8 cellular contexts compared by ENCODE assay signal in the genomic region with DNA sequence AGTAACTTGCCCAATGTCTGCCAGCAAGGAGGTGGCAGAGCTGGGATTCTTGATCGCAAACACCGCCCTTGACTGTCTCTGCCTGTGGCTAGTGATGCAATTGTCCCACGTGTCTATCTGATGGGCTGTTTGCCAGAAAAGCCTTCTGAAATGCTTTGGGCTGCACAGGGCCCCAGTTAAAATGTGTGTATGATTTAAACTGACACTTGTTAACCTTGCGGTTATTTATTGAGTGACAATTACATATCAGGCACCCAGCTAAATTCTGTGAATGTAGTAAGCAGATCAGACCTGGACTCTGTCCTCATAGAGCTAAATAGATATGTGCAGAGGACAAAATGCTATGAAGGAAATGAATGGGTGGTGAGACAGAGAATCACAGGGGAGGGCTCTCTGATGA. TPM values are rescaled to one million over a fixed set of nuclear protein-coding genes. Genes with fewer than 3 reads are reported as not detected.
DNase-seq lines count a peak whose midpoint lies in the region; ATAC-seq and TF ChIP-seq lines count a peak whose summit lies in the region.

No MANE protein-coding gene starts in this region.

- H3K4me3 ChIP-seq in A673 (ENCODE audit: low read depth, low read length, poor library complexity, severe bottlenecking), result no peak overlapping the region
- H3K4me3 ChIP-seq in HEK293 (ENCODE audit: low read depth, low read length), result no peak overlapping the region
- H3K4me3 ChIP-seq in body of pancreas, result no peak overlapping the region
- no peak overlapping the region for H3K4me3 ChIP-seq in right lobe of liver

- no peak for TF ChIP-seq CTCF in A673 (conservative IDR thresholded peaks at IDR 0.05; ENCODE audit: low read depth, low read length)
- TF ChIP-seq CTCF in HEK293 (tag by site-specific recombination; IDR thresholded peaks at IDR 0.05), result no peak
- no peak for TF ChIP-seq CTCF in body of pancreas (IDR thresholded peaks at IDR 0.05)
- TF ChIP-seq CTCF in right lobe of liver (IDR thresholded peaks at IDR 0.05), result no peak
- no peak for TF ChIP-seq CTCF in type B pancreatic cell (conservative IDR thresholded peaks at IDR 0.05)

- TF ChIP-seq POLR2A in body of pancreas (IDR thresholded peaks at IDR 0.05), result no peak
- TF ChIP-seq POLR2A in right lobe of liver (IDR thresholded peaks at IDR 0.05), result no peak

- H3K36me3 ChIP-seq in A673 (ENCODE audit: insufficient read depth, low read length, poor library complexity, severe bottlenecking) (no peaks in the 10 kb centered on the region), HEK293 (ENCODE audit: control insufficient read depth in 2 of 2, insufficient read depth in 1 of 2, low read length in 2 of 2) (no peaks in the 10 kb centered on the region), body of pancreas (replicated peaks in 1 of 2; ENCODE audit: insufficient read depth in 1 of 2, low read depth in 2 of 2) (no peaks in the 10 kb centered on the region), right lobe of liver (no peaks in the 10 kb centered on the region)

- H3K9me3 Mint-ChIP-seq in type B pancreatic cell, result peaks cover 12% of the 10 kb centered on the region

- DNase-seq in A673 (ENCODE audit: low spot score) (peak; percentile 74), SW480 (ENCODE audit: low spot score) (peak; percentile 92), body of pancreas (peak; percentile 36 to 78 (median 58)), right lobe of liver (peak; percentile 58 to 79 (median 73)), type B pancreatic cell (ENCODE audit: extremely low spot score, unreplicated experiment) (no peak)

- H3K27me3 ChIP-seq in A673 (replicated peaks; ENCODE audit: insufficient read depth, low read depth, low read length, poor library complexity), result no peaks in the 10 kb centered on the region
- H3K27me3 ChIP-seq in body of pancreas, result no peaks in the 10 kb centered on the region
- H3K27me3 ChIP-seq in right lobe of liver, result no peaks in the 10 kb centered on the region

- no TSS peak for BruUV-seq in A673 (replicated peaks; lab: Mats Ljungman, UMichigan)

- peak overlapping the region; percentile 41 for H3K4me3 Mint-ChIP-seq in type B pancreatic cell

- H3K27me3 Mint-ChIP-seq in type B pancreatic cell, result peaks cover 21% of the 10 kb centered on the region

- no peaks in the 10 kb centered on the region for H3K4me1 ChIP-seq in A673 (ENCODE audit: insufficient read depth, low read length, poor library complexity, severe bottlenecking)
- H3K4me1 ChIP-seq in HEK293 (ENCODE audit: control insufficient read depth, insufficient read depth, low read length), result peaks cover 6% of the 10 kb centered on the region
- H3K4me1 ChIP-seq in body of pancreas, result no peaks in the 10 kb centered on the region
- H3K4me1 ChIP-seq in right lobe of liver, result no peaks in the 10 kb centered on the region

- intact Hi-C loops in A673 (cut with micrococcal nuclease; ENCODE audit: unreplicated experiment), result no loop called here
- intact Hi-C loops in body of pancreas (cut with DNase I), result no loop called here
- intact Hi-C loops in right lobe of liver (cut with DNase I), result no loop called here

- POLR2A ChIA-PET in A673 (lab: Charles Lee; ENCODE audit: low non-redundant PET) (no interaction called here), HEK293 (lab: Yijun Ruan, JAX) (interaction anchor here (2.1 kb wide), 1 partner anchor 10 kb away, joined by 8 read pairs; no protein-coding TSS in a partner anchor)

- H3K27ac ChIP-seq in A673 (ENCODE audit: low read depth, low read length, poor library complexity, severe bottlenecking) (no peak overlapping the region), HEK293 (ENCODE audit: extremely low read depth, low read depth, low read length) (peak overlapping the region; percentile 47; the same call in 1 of the 2 replicates), body of pancreas (no peak overlapping the region), right lobe of liver (no peak overlapping the region)

- 11 to 15% methylated on average over 4 of the region's 4 CpGs for WGBS in body of pancreas, 2 donors
- WGBS in right lobe of liver (ENCODE audit: insufficient coverage, low coverage, low lambda C conversion rate, missing lambda C conversion rate), result 11% methylated on average over 4 of the region's 4 CpGs

- ATAC-seq in body of pancreas (peak; percentile 74), right lobe of liver (peak; percentile 84 to 92 (median 90)), GM21360 (IDR thresholded peaks at IDR 0.05; ENCODE audit: unreplicated experiment) (no peak), HG02884 (IDR thresholded peaks at IDR 0.05; ENCODE audit: unreplicated experiment) (no peak)

- peaks cover 3% of the 10 kb centered on the region for H3K36me3 Mint-ChIP-seq in type B pancreatic cell

- CTCF ChIA-PET in A673 (lab: Charles Lee) (no interaction called here), HEK293 (lab: Yijun Ruan, JAX) (interaction anchor here (0.6 to 3.3 kb wide), 3 partner anchors 10 to 137 kb away, joined by 4 to 22 read pairs (median 6); no protein-coding TSS in a partner anchor)

- H3K4me1 Mint-ChIP-seq in type B pancreatic cell (ENCODE audit: unreplicated experiment), result peaks cover 5% of the 10 kb centered on the region

- peak overlapping the region; percentile 47 for H3K27ac Mint-ChIP-seq in type B pancreatic cell

- no peaks in the 10 kb centered on the region for H3K9me3 ChIP-seq in A673 (ENCODE audit: low read depth, low read length, poor library complexity, severe bottlenecking)
- H3K9me3 ChIP-seq in HEK293 (ENCODE audit: control insufficient read depth, insufficient read depth, low read depth, low read length), result no peaks in the 10 kb centered on the region
- peaks cover 0 to 9% (median 0%) of the 10 kb centered on the region in 3 donors for H3K9me3 ChIP-seq in body of pancreas
- no peaks in the 10 kb centered on the region for H3K9me3 ChIP-seq in right lobe of liver

TF ChIP-seq in HEK293, 187 proteins besides CTCF, POLR2A, EP300 and RAD21 (continues in another document):
- TF ChIP-seq, protein P1, sequence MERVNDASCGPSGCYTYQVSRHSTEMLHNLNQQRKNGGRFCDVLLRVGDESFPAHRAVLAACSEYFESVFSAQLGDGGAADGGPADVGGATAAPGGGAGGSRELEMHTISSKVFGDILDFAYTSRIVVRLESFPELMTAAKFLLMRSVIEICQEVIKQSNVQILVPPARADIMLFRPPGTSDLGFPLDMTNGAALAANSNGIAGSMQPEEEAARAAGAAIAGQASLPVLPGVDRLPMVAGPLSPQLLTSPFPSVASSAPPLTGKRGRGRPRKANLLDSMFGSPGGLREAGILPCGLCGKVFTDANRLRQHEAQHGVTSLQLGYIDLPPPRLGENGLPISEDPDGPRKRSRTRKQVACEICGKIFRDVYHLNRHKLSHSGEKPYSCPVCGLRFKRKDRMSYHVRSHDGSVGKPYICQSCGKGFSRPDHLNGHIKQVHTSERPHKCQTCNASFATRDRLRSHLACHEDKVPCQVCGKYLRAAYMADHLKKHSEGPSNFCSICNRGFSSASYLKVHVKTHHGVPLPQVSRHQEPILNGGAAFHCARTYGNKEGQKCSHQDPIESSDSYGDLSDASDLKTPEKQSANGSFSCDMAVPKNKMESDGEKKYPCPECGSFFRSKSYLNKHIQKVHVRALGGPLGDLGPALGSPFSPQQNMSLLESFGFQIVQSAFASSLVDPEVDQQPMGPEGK (tag by site-specific recombination; IDR thresholded peaks at IDR 0.05), result peak; percentile 83
- TF ChIP-seq, protein P2, sequence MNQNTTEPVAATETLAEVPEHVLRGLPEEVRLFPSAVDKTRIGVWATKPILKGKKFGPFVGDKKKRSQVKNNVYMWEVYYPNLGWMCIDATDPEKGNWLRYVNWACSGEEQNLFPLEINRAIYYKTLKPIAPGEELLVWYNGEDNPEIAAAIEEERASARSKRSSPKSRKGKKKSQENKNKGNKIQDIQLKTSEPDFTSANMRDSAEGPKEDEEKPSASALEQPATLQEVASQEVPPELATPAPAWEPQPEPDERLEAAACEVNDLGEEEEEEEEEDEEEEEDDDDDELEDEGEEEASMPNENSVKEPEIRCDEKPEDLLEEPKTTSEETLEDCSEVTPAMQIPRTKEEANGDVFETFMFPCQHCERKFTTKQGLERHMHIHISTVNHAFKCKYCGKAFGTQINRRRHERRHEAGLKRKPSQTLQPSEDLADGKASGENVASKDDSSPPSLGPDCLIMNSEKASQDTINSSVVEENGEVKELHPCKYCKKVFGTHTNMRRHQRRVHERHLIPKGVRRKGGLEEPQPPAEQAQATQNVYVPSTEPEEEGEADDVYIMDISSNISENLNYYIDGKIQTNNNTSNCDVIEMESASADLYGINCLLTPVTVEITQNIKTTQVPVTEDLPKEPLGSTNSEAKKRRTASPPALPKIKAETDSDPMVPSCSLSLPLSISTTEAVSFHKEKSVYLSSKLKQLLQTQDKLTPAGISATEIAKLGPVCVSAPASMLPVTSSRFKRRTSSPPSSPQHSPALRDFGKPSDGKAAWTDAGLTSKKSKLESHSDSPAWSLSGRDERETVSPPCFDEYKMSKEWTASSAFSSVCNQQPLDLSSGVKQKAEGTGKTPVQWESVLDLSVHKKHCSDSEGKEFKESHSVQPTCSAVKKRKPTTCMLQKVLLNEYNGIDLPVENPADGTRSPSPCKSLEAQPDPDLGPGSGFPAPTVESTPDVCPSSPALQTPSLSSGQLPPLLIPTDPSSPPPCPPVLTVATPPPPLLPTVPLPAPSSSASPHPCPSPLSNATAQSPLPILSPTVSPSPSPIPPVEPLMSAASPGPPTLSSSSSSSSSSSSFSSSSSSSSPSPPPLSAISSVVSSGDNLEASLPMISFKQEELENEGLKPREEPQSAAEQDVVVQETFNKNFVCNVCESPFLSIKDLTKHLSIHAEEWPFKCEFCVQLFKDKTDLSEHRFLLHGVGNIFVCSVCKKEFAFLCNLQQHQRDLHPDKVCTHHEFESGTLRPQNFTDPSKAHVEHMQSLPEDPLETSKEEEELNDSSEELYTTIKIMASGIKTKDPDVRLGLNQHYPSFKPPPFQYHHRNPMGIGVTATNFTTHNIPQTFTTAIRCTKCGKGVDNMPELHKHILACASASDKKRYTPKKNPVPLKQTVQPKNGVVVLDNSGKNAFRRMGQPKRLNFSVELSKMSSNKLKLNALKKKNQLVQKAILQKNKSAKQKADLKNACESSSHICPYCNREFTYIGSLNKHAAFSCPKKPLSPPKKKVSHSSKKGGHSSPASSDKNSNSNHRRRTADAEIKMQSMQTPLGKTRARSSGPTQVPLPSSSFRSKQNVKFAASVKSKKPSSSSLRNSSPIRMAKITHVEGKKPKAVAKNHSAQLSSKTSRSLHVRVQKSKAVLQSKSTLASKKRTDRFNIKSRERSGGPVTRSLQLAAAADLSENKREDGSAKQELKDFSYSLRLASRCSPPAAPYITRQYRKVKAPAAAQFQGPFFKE (tag by site-specific recombination; IDR thresholded peaks at IDR 0.05; ENCODE audit: borderline replicate concordance), result no peak
- TF ChIP-seq ZNF777 (tag by site-specific recombination; IDR thresholded peaks at IDR 0.05; ENCODE audit: borderline replicate concordance) (no peak), ZNF157 (tag by site-specific recombination; IDR thresholded peaks at IDR 0.05) (no peak), ZNF114 (tag by site-specific recombination; IDR thresholded peaks at IDR 0.05) (no peak), ZNF404 (tag by site-specific recombination; IDR thresholded peaks at IDR 0.05) (no peak), KLF1 (tag by site-specific recombination; IDR thresholded peaks at IDR 0.05) (no peak)

RNA-seq across cellular contexts. Expression of a gene that starts 11.6 kb away (rescaled TPM):
- total RNA-seq in A673 (2021) (not detected in 2 replicates), body of pancreas (not detected), right lobe of liver (not detected), type B pancreatic cell (ENCODE audit: low replicate concordance) (not detected in 2 replicates)

Comparison
In these comparisons a context has a peak if more than half of its experiments do, and no peak if none do; other contexts are left out.
1. ATAC-seq: peak in body of pancreas (single experiment) and right lobe of liver (4 of 4); none in GM21360 (single experiment) and HG02884 (single experiment).